ENCODE assay signal across 21 cellular contexts in genomic region chr21:42784896-42785451, GRCh38.
DNase-seq lines count a peak whose midpoint lies in the region; ATAC-seq, FAIRE-seq and TF ChIP-seq lines count a peak whose summit lies in the region.
"Had no signal": no experiment of that assay in that cellular context is flagged by ENCODE, and none has a peak within 500 bp of the region (broad histone marks: within the 10 kb centered on the region; RNA-seq: fewer than 3 reads in every experiment).

No MANE protein-coding gene starts in this region.

- H3K4me3 ChIP-seq in BLaER1, result no peak overlapping the region

- CTCF ChIA-PET in activated CD8-positive, alpha-beta T cell treated with anti-CD3 and anti-CD28 coated beads for 36 hours (lab: Charles Lee), result no interaction called here

- H3K4me3 Mint-ChIP-seq in activated CD8-positive, alpha-beta T cell treated with anti-CD3 and anti-CD28 coated beads for 36 hours, result no peak overlapping the region
- peak overlapping the region; percentile 43 to 87 (median 66) for H3K4me3 Mint-ChIP-seq in naive B cell

- no peaks in the 10 kb centered on the region for H3K36me3 ChIP-seq in BLaER1
- H3K36me3 ChIP-seq: BE2C, esophagus muscularis mucosa, upper lobe of left lung had no signal

- H3K27me3 Mint-ChIP-seq in activated CD8-positive, alpha-beta T cell treated with anti-CD3 and anti-CD28 coated beads for 36 hours, result no peaks in the 10 kb centered on the region
- H3K27me3 Mint-ChIP-seq in naive B cell, result peaks cover 3 to 27% (median 25%) of the 10 kb centered on the region in 3 donors

- H3K27ac ChIP-seq in BLaER1, result no peak overlapping the region
- H3K27ac ChIP-seq in C4-2B, result peak overlapping the region; percentile 8; the same call in 1 of the 2 replicates

- peaks cover 2% of the 10 kb centered on the region for H3K9me3 Mint-ChIP-seq in activated CD8-positive, alpha-beta T cell treated with anti-CD3 and anti-CD28 coated beads for 36 hours
- H3K9me3 Mint-ChIP-seq in naive B cell, result peaks cover 0 to 1% (median 0%) of the 10 kb centered on the region in 7 donors

- TF ChIP-seq CTCF in C4-2B (conservative IDR thresholded peaks at IDR 0.05), result no peak
- no peak for TF ChIP-seq CTCF in activated CD8-positive, alpha-beta T cell treated with anti-CD3 and anti-CD28 coated beads for 36 hours (IDR thresholded peaks at IDR 0.05)

- peaks cover 31% of the 10 kb centered on the region for H3K4me1 Mint-ChIP-seq in activated CD8-positive, alpha-beta T cell treated with anti-CD3 and anti-CD28 coated beads for 36 hours (ENCODE audit: low read depth)
- peaks cover 43 to 53% (median 44%) of the 10 kb centered on the region in 3 donors for H3K4me1 Mint-ChIP-seq in naive B cell

- H3K27me3 ChIP-seq in BLaER1, result peaks cover 30% of the 10 kb centered on the region
- H3K27me3 ChIP-seq: BE2C, upper lobe of left lung had no signal

- no peak for FAIRE-seq in HTR-8/SVneo (lab: Jason Lieb, UNC)
- FAIRE-seq: bronchial epithelial cell, small intestine, TTC549 had no signal

- no peak overlapping the region for H3K9ac ChIP-seq in BLaER1

- no peak for DNase-seq in activated CD8-positive, alpha-beta T cell treated with anti-CD3 and anti-CD28 coated beads for 36 hours
- no peak for DNase-seq in naive B cell
- DNase-seq in HTR-8/SVneo (ENCODE audit: insufficient read length, low spot score), result no peak
- DNase-seq in stimulated activated CD4-positive, alpha-beta T cell treated with anti-CD3 and anti-CD28 coated beads, Interleukin-2, amount 100 ng/mL, for 48 hours, result no peak
- no peak for DNase-seq in GM19238 (ENCODE audit: insufficient read length, low spot score)
- DNase-seq: activated CD8-positive, alpha-beta memory T cell treated with anti-CD3 and anti-CD28 coated beads for 24 hours; BE2C; DMS79 treated with DMSO at 0.1 percent for 48 hours; Karpas-422; left ventricle myocardium superior; NCI-H1092 treated with DMSO at 0.1 percent for 48 hours; NCI-H2107; small intestine had no signal

- intact Hi-C loops in activated CD8-positive, alpha-beta T cell treated with anti-CD3 and anti-CD28 coated beads for 36 hours (cut with micrococcal nuclease), result no loop called here

- peaks cover 34% of the 10 kb centered on the region for H3K4me1 ChIP-seq in BLaER1

- H3K9me3 ChIP-seq in BLaER1, result no peaks in the 10 kb centered on the region
- H3K9me3 ChIP-seq: BE2C, esophagus muscularis mucosa, upper lobe of left lung had no signal

- H3K36me3 Mint-ChIP-seq in activated CD8-positive, alpha-beta T cell treated with anti-CD3 and anti-CD28 coated beads for 36 hours (ENCODE audit: low read depth), result no peaks in the 10 kb centered on the region
- H3K36me3 Mint-ChIP-seq in naive B cell, result no peaks in the 10 kb centered on the region

- ATAC-seq in activated CD8-positive, alpha-beta T cell treated with anti-CD3 and anti-CD28 coated beads for 36 hours, result no peak
- ATAC-seq in naive B cell (ENCODE audit: low read depth in 2 of 2) (no peak), GM21717 (IDR thresholded peaks at IDR 0.05; ENCODE audit: unreplicated experiment) (no peak)
- ATAC-seq: HCT116 had no signal

- no peaks in the 10 kb centered on the region for H4K20me1 ChIP-seq in BLaER1

- POLR2A ChIA-PET in activated CD8-positive, alpha-beta T cell treated with anti-CD3 and anti-CD28 coated beads for 36 hours (lab: Charles Lee), result no interaction called here

- H3K27ac Mint-ChIP-seq in activated CD8-positive, alpha-beta T cell treated with anti-CD3 and anti-CD28 coated beads for 36 hours, result peak overlapping the region; percentile 80
- peak overlapping the region; percentile 11 to 99 (median 89) for H3K27ac Mint-ChIP-seq in naive B cell

- peak overlapping the region; percentile 22 for H3K4me2 ChIP-seq in BLaER1
